20 cellular contexts compared by ENCODE assay signal in genomic region chr21:32519945-32520884, GRCh38.
DNase-seq lines count a peak whose midpoint lies in the region; ATAC-seq and TF ChIP-seq lines count a peak whose summit lies in the region.
"Had no signal": no experiment of that assay in that cellular context is flagged by ENCODE, and none has a peak within 500 bp of the region (broad histone marks: within the 10 kb centered on the region; RNA-seq: fewer than 3 reads in every experiment).

No MANE protein-coding gene starts in this region.

- H3K4me1 ChIP-seq in muscle layer of duodenum (ENCODE audit: control insufficient read depth in 1 of 2, insufficient read depth in 2 of 2, low read length in 2 of 2): peaks cover 0 to 9% of the 10 kb centered on the region in 2 donors
- peaks cover 0 to 10% (median 4%) of the 10 kb centered on the region in 4 donors for H3K4me1 ChIP-seq in transverse colon

- H3K27me3 ChIP-seq in muscle layer of duodenum (ENCODE audit: low read depth, low read length) (no peaks in the 10 kb centered on the region), transverse colon (no peaks in the 10 kb centered on the region)

- H3K4me3 Mint-ChIP-seq in effector memory CD8-positive, alpha-beta T cell: no peak overlapping the region
- H3K4me3 Mint-ChIP-seq in stimulated activated naive B cell treated with anti-CD40 and anti-IgM and Interleukin-4, amounts not matched to agents 10 μg/mL and 1 μg/mL and 100 μg/mL, for 72 hours: no peak overlapping the region
- H3K4me3 Mint-ChIP-seq: activated CD4-positive, alpha-beta T cell treated with anti-CD3 and anti-CD28 coated beads for 36 hours; immature natural killer cell had no signal

- no peaks in the 10 kb centered on the region for H3K36me3 ChIP-seq in muscle layer of duodenum (ENCODE audit: control insufficient read depth in 1 of 2, insufficient read depth in 2 of 2, low read length in 2 of 2)
- H3K36me3 ChIP-seq in transverse colon: no peaks in the 10 kb centered on the region

- ATAC-seq in effector memory CD8-positive, alpha-beta T cell (replicated peaks): no peak
- ATAC-seq in stimulated activated naive B cell treated with anti-CD40 and anti-IgM and Interleukin-4, amounts not matched to agents 10 μg/mL and 1 μg/mL and 100 μg/mL, for 72 hours (replicated peaks): no peak
- no peak for ATAC-seq in GM21390 (IDR thresholded peaks at IDR 0.05; ENCODE audit: unreplicated experiment)
- ATAC-seq: activated CD4-positive, alpha-beta T cell treated with anti-CD3 and anti-CD28 coated beads for 36 hours had no signal

- peak overlapping the region; percentile 17 to 54 for H3K27ac Mint-ChIP-seq in effector memory CD8-positive, alpha-beta T cell
- no peak overlapping the region for H3K27ac Mint-ChIP-seq in stimulated activated naive B cell treated with anti-CD40 and anti-IgM and Interleukin-4, amounts not matched to agents 10 μg/mL and 1 μg/mL and 100 μg/mL, for 72 hours
- H3K27ac Mint-ChIP-seq: activated CD4-positive, alpha-beta T cell treated with anti-CD3 and anti-CD28 coated beads for 36 hours; IgD-negative memory B cell had no signal

- TF ChIP-seq POLR2A in transverse colon (IDR thresholded peaks at IDR 0.05): no peak

- H3K27me3 Mint-ChIP-seq in effector memory CD8-positive, alpha-beta T cell: peaks cover 0 to 6% of the 10 kb centered on the region in 2 donors
- H3K27me3 Mint-ChIP-seq in stimulated activated naive B cell treated with anti-CD40 and anti-IgM and Interleukin-4, amounts not matched to agents 10 μg/mL and 1 μg/mL and 100 μg/mL, for 72 hours: peaks cover 5 to 6% of the 10 kb centered on the region in 2 donors
- H3K27me3 Mint-ChIP-seq: activated CD4-positive, alpha-beta T cell treated with anti-CD3 and anti-CD28 coated beads for 36 hours had no signal

- H3K4me3 ChIP-seq in muscle layer of duodenum (ENCODE audit: low read depth in 1 of 2, low read length in 2 of 2): no peak overlapping the region
- H3K4me3 ChIP-seq in transverse colon: no peak overlapping the region
- H3K4me3 ChIP-seq: A549 had no signal

- H3K9me3 Mint-ChIP-seq in effector memory CD8-positive, alpha-beta T cell: no peaks in the 10 kb centered on the region
- H3K9me3 Mint-ChIP-seq in stimulated activated naive B cell treated with anti-CD40 and anti-IgM and Interleukin-4, amounts not matched to agents 10 μg/mL and 1 μg/mL and 100 μg/mL, for 72 hours: peaks cover 0 to 5% of the 10 kb centered on the region in 2 donors
- H3K9me3 Mint-ChIP-seq: immature natural killer cell had no signal

- TF ChIP-seq CTCF in transverse colon (IDR thresholded peaks at IDR 0.05): no peak

- peak; percentile 50 for DNase-seq in activated effector memory CD4-positive, alpha-beta T cell treated with anti-CD3 and anti-CD28 coated beads, Interleukin-2, amount 50 U/mL, for 16 hours
- no peak for DNase-seq in activated effector memory CD4-positive, alpha-beta T cell treated with Interleukin-2 at 50 U/mL for 16 hours
- no peak for DNase-seq in effector memory CD8-positive, alpha-beta T cell
- DNase-seq in transverse colon (no peak), GM19238 (ENCODE audit: insufficient read length, low spot score) (no peak)
- DNase-seq in stimulated activated naive B cell treated with anti-CD40 and anti-IgM and Interleukin-4, amounts not matched to agents 10 μg/mL and 1 μg/mL and 100 μg/mL, for 72 hours: no peak
- DNase-seq: activated CD4-positive, alpha-beta T cell treated with anti-CD3 and anti-CD28 coated beads for 36 hours; activated T-cell treated with anti-CD3 and anti-CD28 coated beads, Interleukin-2, amount 50 U/mL, for 1 hour; effector CD8-positive, alpha-beta T cell; foreskin melanocyte; GDM1; immature natural killer cell; NCI-H1105 treated with DMSO at 0.1 percent for 48 hours; retina; stimulated activated naive CD4-positive, alpha-beta T cell; T-helper 1 cell had no signal

- in situ Hi-C loops in transverse colon (cut with MboI; ENCODE audit: low pct_ligation_motif_present in 1 of 4, low pct_unique_long_range_greater_than_20kb in 1 of 4, low sequenced_read_pairs in 3 of 4): no loop called here

- peaks cover 8% of the 10 kb centered on the region for H3K36me3 Mint-ChIP-seq in effector memory CD8-positive, alpha-beta T cell (ENCODE audit: insufficient read depth)
- no peaks in the 10 kb centered on the region for H3K36me3 Mint-ChIP-seq in stimulated activated naive B cell treated with anti-CD40 and anti-IgM and Interleukin-4, amounts not matched to agents 10 μg/mL and 1 μg/mL and 100 μg/mL, for 72 hours
- H3K36me3 Mint-ChIP-seq: IgD-negative memory B cell had no signal

- peaks cover 0 to 11% of the 10 kb centered on the region in 2 donors for H3K4me1 Mint-ChIP-seq in effector memory CD8-positive, alpha-beta T cell (ENCODE audit: low read depth in 2 of 2)
- H3K4me1 Mint-ChIP-seq in stimulated activated naive B cell treated with anti-CD40 and anti-IgM and Interleukin-4, amounts not matched to agents 10 μg/mL and 1 μg/mL and 100 μg/mL, for 72 hours: no peaks in the 10 kb centered on the region
- H3K4me1 Mint-ChIP-seq: activated CD4-positive, alpha-beta T cell treated with anti-CD3 and anti-CD28 coated beads for 36 hours; IgD-negative memory B cell had no signal

- intact Hi-C loops in transverse colon (cut with DNase I; ENCODE audit: low total_unique reads): loop anchor here (2.0 kb wide), 1 partner anchor 49 kb away; no protein-coding TSS in a partner anchor

- 78% methylated on average over 12 of the region's 12 CpGs; no CpG with 5 or more reads in 1 of the 2 donors for WGBS in transverse colon (ENCODE audit: low coverage in 1 of 2), 2 donors

- TF ChIP-seq EP300 in transverse colon (IDR thresholded peaks at IDR 0.05; ENCODE audit: low read depth): no peak

- H3K27ac ChIP-seq in muscle layer of duodenum (ENCODE audit: low read length) (peak overlapping the region; percentile 35), transverse colon (peak overlapping the region in 3 of 4 donors; percentile 48 to 63 (median 53))

- H3K9me3 ChIP-seq in muscle layer of duodenum (ENCODE audit: control insufficient read depth in 1 of 2, low read length in 2 of 2) (no peaks in the 10 kb centered on the region), transverse colon (no peaks in the 10 kb centered on the region)
- H3K9me3 ChIP-seq: A549 had no signal
